20 cellular contexts compared by ENCODE assay signal in the genomic region with DNA sequence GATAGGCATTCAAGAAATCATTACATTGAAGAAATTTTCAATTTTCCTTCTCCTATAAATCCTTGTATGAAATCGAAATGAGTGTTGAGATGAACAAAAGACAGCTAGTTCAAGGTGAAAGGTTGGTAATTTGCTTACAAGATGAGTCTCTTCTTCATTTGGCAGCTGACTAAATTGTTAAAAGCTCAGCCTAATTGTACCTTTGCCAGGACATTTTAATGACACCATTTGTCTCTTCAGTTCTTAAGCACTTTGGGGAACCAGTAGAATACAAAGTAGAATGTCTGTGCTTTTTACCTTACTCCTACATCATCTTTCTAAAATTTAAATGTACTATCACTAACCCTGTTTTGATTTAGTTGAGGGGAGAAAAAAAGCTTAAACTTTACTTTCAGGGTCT. TPM values are rescaled to one million over a fixed set of nuclear protein-coding genes. Genes with fewer than 3 reads are reported as not detected.
A peak's percentile ranks its signal among the peaks of the same experiment; 100 is the strongest.
DNase-seq lines count a peak whose midpoint lies in the region; ATAC-seq, FAIRE-seq and TF ChIP-seq lines count a peak whose summit lies in the region.
"Had no signal": no experiment of that assay in that cellular context is flagged by ENCODE, and none has a peak within 500 bp of the region (broad histone marks: within the 10 kb centered on the region; RNA-seq: fewer than 3 reads in every experiment).

No MANE protein-coding gene starts in this region.

- in situ Hi-C loops in gastrocnemius medialis (cut with MboI; ENCODE audit: low sequenced_read_pairs in 4 of 4), result no loop called here

- H3K79me2 ChIP-seq in GM23338 (replicated peaks; ENCODE audit: insufficient read depth), result no peaks in the 10 kb centered on the region

- DNase-seq in GM18507 (ENCODE audit: extremely low spot score, insufficient read length, low read depth) (no peak), SJSA1 (ENCODE audit: low read depth in 1 of 2, low spot score in 2 of 2) (no peak), gastrocnemius medialis (no peak), GM23338 (ENCODE audit: low spot score) (no peak), NCI-H226 (no peak), LoVo (ENCODE audit: low spot score) (no peak)
- DNase-seq: CD4-positive, alpha-beta memory T cell; colonic mucosa; endodermal cell; GF-D8; kidney; NCI-H1436; posterior cingulate gyrus; SHP77 treated with DMSO at 0.1 percent for 48 hours; T-helper 1 cell had no signal

- no peaks in the 10 kb centered on the region for H3K9me2 ChIP-seq in GM23338 (ENCODE audit: insufficient read depth)

- H3K9me3 Mint-ChIP-seq in GM23338, result no peaks in the 10 kb centered on the region
- H3K9me3 Mint-ChIP-seq: activated naive CD4-positive, alpha-beta T cell treated with anti-CD3 and anti-CD28 coated beads, Interleukin-2, amount 50 U/mL, for 72 hours; activated T-helper 1 cell treated with anti-CD3 and anti-CD28 coated beads, Interleukin-12 subunit alpha, Interleukin-12 subunit beta, Interleukin-2, Interleukin-4 antibody, amounts not matched to agents 30 ng/mL and 10 ng/mL and 1 ng/mL, durations not matched to agents 14 hours and 24 hours and 36 hours; CD4-positive, alpha-beta memory T cell; endodermal cell; IgD-negative memory B cell had no signal

- H3K36me3 Mint-ChIP-seq in GM23338 (ENCODE audit: low read depth), result peaks cover 31% of the 10 kb centered on the region

- intact Hi-C loops in gastrocnemius medialis (cut with DNase I; ENCODE audit: low total_unique reads), result no loop called here

- H3K9me3 ChIP-seq in SJSA1 (replicated peaks) (no peaks in the 10 kb centered on the region), gastrocnemius medialis (no peaks in the 10 kb centered on the region)
- H3K9me3 ChIP-seq: colonic mucosa had no signal

- no peak for ATAC-seq in gastrocnemius medialis
- no peak for ATAC-seq in GM23338
- ATAC-seq: activated naive CD4-positive, alpha-beta T cell treated with anti-CD3 and anti-CD28 coated beads, Interleukin-2, amount 50 U/mL, for 72 hours had no signal

- peaks cover 92% of the 10 kb centered on the region for H3K36me3 ChIP-seq in SJSA1
- H3K36me3 ChIP-seq in gastrocnemius medialis, result peaks cover 0 to 22% of the 10 kb centered on the region in 2 donors
- peaks cover 29% of the 10 kb centered on the region for H3K36me3 ChIP-seq in GM23338 (ENCODE audit: insufficient read depth)

- no peaks in the 10 kb centered on the region for H3K4me1 Mint-ChIP-seq in GM23338
- H3K4me1 Mint-ChIP-seq: CD4-positive, alpha-beta memory T cell; endodermal cell; IgD-negative memory B cell had no signal

- H3K4me2 ChIP-seq in GM23338, result no peak overlapping the region

- H3K4me3 ChIP-seq in SJSA1 (no peak overlapping the region), gastrocnemius medialis (no peak overlapping the region), GM23338 (no peak overlapping the region)
- H3K4me3 ChIP-seq: colonic mucosa had no signal

- TF ChIP-seq CTCF in gastrocnemius medialis (IDR thresholded peaks at IDR 0.05 in 4 of 5, conservative IDR thresholded peaks at IDR 0.05 in 1 of 5) (no peak), GM23338 (conservative IDR thresholded peaks at IDR 0.05; ENCODE audit: low read depth in 2 of 2) (no peak)

- H4K20me1 ChIP-seq in GM23338 (replicated peaks; ENCODE audit: insufficient read depth), result no peaks in the 10 kb centered on the region

- TF ChIP-seq POLR2A in gastrocnemius medialis (IDR thresholded peaks at IDR 0.05), result no peak

- no peaks in the 10 kb centered on the region for H3F3A ChIP-seq in GM23338 (replicated peaks; ENCODE audit: low read depth)

- H3K27me3 Mint-ChIP-seq in GM23338 (ENCODE audit: insufficient read depth, low read depth, poor library complexity), result no peaks in the 10 kb centered on the region
- H3K27me3 Mint-ChIP-seq: CD4-positive, alpha-beta memory T cell; IgD-negative memory B cell had no signal

- no peak overlapping the region for H2AFZ ChIP-seq in GM23338

- H3K4me3 Mint-ChIP-seq in GM23338, result no peak overlapping the region
- H3K4me3 Mint-ChIP-seq: activated T-helper 1 cell treated with anti-CD3 and anti-CD28 coated beads, Interleukin-12 subunit alpha, Interleukin-12 subunit beta, Interleukin-2, Interleukin-4 antibody, amounts not matched to agents 30 ng/mL and 10 ng/mL and 1 ng/mL, durations not matched to agents 14 hours and 24 hours and 36 hours; CD4-positive, alpha-beta memory T cell; endodermal cell; IgD-negative memory B cell had no signal

- H3K27ac ChIP-seq in SJSA1 (peak overlapping the region; percentile 8; the same call in 1 of the 2 replicates), cingulate gyrus (ENCODE audit: low read depth, low read length) (peak overlapping the region; percentile 78), gastrocnemius medialis (peak overlapping the region in 3 of 4 donors; percentile 15 to 31 (median 18)), GM23338 (ENCODE audit: low read depth) (no peak overlapping the region)
- H3K27ac ChIP-seq: colonic mucosa had no signal

- no peaks in the 10 kb centered on the region for H3K4me1 ChIP-seq in SJSA1 (replicated peaks)
- peaks cover 0 to 19% of the 10 kb centered on the region in 2 donors for H3K4me1 ChIP-seq in gastrocnemius medialis
- H3K4me1 ChIP-seq in GM23338 (ENCODE audit: insufficient read depth), result no peaks in the 10 kb centered on the region
- H3K4me1 ChIP-seq: colonic mucosa had no signal

- FAIRE-seq in GM18507 (lab: Jason Lieb, UNC), result peak; percentile 48
- FAIRE-seq: kidney, urothelium cell line had no signal

- H3K27me3 ChIP-seq in SJSA1 (replicated peaks), result no peaks in the 10 kb centered on the region
- H3K27me3 ChIP-seq in gastrocnemius medialis, result no peaks in the 10 kb centered on the region
- H3K27me3 ChIP-seq in GM23338 (ENCODE audit: insufficient read depth), result no peaks in the 10 kb centered on the region
- H3K27me3 ChIP-seq: colonic mucosa had no signal

- H3K27ac Mint-ChIP-seq in GM23338, result no peak overlapping the region
- H3K27ac Mint-ChIP-seq: activated T-helper 1 cell treated with anti-CD3 and anti-CD28 coated beads, Interleukin-12 subunit alpha, Interleukin-12 subunit beta, Interleukin-2, Interleukin-4 antibody, amounts not matched to agents 30 ng/mL and 10 ng/mL and 1 ng/mL, durations not matched to agents 14 hours and 24 hours and 36 hours; endodermal cell had no signal

TF ChIP-seq in GM23338, 12 proteins besides CTCF, POLR2A, EP300 and RAD21 (continues in another document):
- TF ChIP-seq REST (IDR thresholded peaks at IDR 0.05; ENCODE audit: unreplicated experiment), result no peak
- no peak for TF ChIP-seq EZH2phosphoT487 (IDR thresholded peaks at IDR 0.05; ENCODE audit: unreplicated experiment)
- TF ChIP-seq CREB1 (CRISPR knock-in tag; IDR thresholded peaks at IDR 0.05; ENCODE audit: low read depth), result no peak
- no peak for TF ChIP-seq POLR2AphosphoS5 (IDR thresholded peaks at IDR 0.05; ENCODE audit: low read depth)
- TF ChIP-seq EZH2 (IDR thresholded peaks at IDR 0.05; ENCODE audit: low read depth, unreplicated experiment), result no peak
- TF ChIP-seq ZNF331 (CRISPR knock-in tag; IDR thresholded peaks at IDR 0.05; ENCODE audit: low read depth), result no peak
- no peak for TF ChIP-seq ZNF114 (CRISPR knock-in tag; IDR thresholded peaks at IDR 0.05)
- TF ChIP-seq JUNB (IDR thresholded peaks at IDR 0.05; ENCODE audit: unreplicated experiment), result no peak
- TF ChIP-seq, protein P1, sequence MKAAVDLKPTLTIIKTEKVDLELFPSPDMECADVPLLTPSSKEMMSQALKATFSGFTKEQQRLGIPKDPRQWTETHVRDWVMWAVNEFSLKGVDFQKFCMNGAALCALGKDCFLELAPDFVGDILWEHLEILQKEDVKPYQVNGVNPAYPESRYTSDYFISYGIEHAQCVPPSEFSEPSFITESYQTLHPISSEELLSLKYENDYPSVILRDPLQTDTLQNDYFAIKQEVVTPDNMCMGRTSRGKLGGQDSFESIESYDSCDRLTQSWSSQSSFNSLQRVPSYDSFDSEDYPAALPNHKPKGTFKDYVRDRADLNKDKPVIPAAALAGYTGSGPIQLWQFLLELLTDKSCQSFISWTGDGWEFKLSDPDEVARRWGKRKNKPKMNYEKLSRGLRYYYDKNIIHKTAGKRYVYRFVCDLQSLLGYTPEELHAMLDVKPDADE (IDR thresholded peaks at IDR 0.05), result no peak
- no peak for TF ChIP-seq NANOG (IDR thresholded peaks at IDR 0.05; ENCODE audit: borderline replicate concordance)

RNA-seq across cellular contexts. Expression of gene GRAMD2B, which starts 59.4 kb away (rescaled TPM):
- total RNA-seq in SJSA1 (2014; rRNA removed; shearing (Covaris generic)), result 25.5 and 33.6 TPM in 2 replicates
- total RNA-seq in gastrocnemius medialis, result 10 to 100 TPM in 1 of 4 donors, 1 to 10 TPM in 3; 4.6 to 10.4 (median 8.9) TPM
- total RNA-seq in GM23338 (2014; rRNA removed; shearing (Covaris generic)), result 14.9 and 16.9 TPM in 2 replicates
- polyA plus RNA-seq in GM23338 (2016; fragmentation: Nextera tagmentation; extraction: Ambion mirVana), result 9.7 and 10.7 TPM in 2 replicates
